In genomic region chr6:144215932-144216667, GRCh38 we compare ENCODE assay signal across 7 cellular contexts.
A peak's percentile ranks its signal among the peaks of the same experiment; 100 is the strongest.
DNase-seq lines count a peak whose midpoint lies in the region; ATAC-seq and TF ChIP-seq lines count a peak whose summit lies in the region.

No MANE protein-coding gene starts in this region.

- H3K9me3 ChIP-seq in hepatocyte (ENCODE audit: low read depth): no peaks in the 10 kb centered on the region

- DNase-seq in NCI-H2029 (lab: John Stamatoyannopoulos, UW): peak; percentile 84
- peak; percentile 82 for DNase-seq in T-helper 9 cell
- peak; percentile 98 for DNase-seq in astrocyte of the hippocampus (ENCODE audit: low read depth, low spot score)
- DNase-seq in hepatocyte (ENCODE audit: low spot score): peak; percentile 97
- peak; percentile 93 for DNase-seq in renal cortical epithelial cell (ENCODE audit: low read depth)

- ATAC-seq in GM18511 (IDR thresholded peaks at IDR 0.05; ENCODE audit: unreplicated experiment): peak; percentile 92
- peak; percentile 94 for ATAC-seq in HG03025 (IDR thresholded peaks at IDR 0.05; ENCODE audit: low FRiP score, unreplicated experiment)

- H4K20me1 ChIP-seq in hepatocyte (ENCODE audit: insufficient read depth, poor library complexity, severe bottlenecking): no peaks in the 10 kb centered on the region

- H3K9me2 ChIP-seq in hepatocyte (replicated peaks; ENCODE audit: insufficient read depth): no peaks in the 10 kb centered on the region

- H3K36me3 ChIP-seq in hepatocyte (replicated peaks; ENCODE audit: insufficient read depth, low read depth): no peaks in the 10 kb centered on the region

- 2% methylated on average over 61 of the region's 61 CpGs for WGBS in hepatocyte (ENCODE audit: low lambda C conversion rate, missing lambda C conversion rate)

- H3K4me1 ChIP-seq in hepatocyte (ENCODE audit: insufficient read depth): peaks cover 9% of the 10 kb centered on the region

- H2AFZ ChIP-seq in hepatocyte: peak overlapping the region; percentile 99

- H3K79me2 ChIP-seq in hepatocyte: no peaks in the 10 kb centered on the region

- H3K27me3 ChIP-seq in hepatocyte: no peaks in the 10 kb centered on the region

- peak overlapping the region; percentile 49 for H3K4me3 ChIP-seq in hepatocyte

- peak; percentile 60 for TF ChIP-seq CTCF in hepatocyte (IDR thresholded peaks at IDR 0.05; ENCODE audit: poor library complexity)

- peak overlapping the region; percentile 94 for H3K27ac ChIP-seq in hepatocyte

- H3K4me2 ChIP-seq in hepatocyte: peak overlapping the region; percentile 89

Comparison
In these comparisons a context has a peak if more than half of its experiments do, and no peak if none do; other contexts are left out.
1. Peak in every context shown above with its lines: DNase-seq, ATAC-seq, H3K4me3 ChIP-seq and H3K27ac ChIP-seq.